In the genomic region with DNA sequence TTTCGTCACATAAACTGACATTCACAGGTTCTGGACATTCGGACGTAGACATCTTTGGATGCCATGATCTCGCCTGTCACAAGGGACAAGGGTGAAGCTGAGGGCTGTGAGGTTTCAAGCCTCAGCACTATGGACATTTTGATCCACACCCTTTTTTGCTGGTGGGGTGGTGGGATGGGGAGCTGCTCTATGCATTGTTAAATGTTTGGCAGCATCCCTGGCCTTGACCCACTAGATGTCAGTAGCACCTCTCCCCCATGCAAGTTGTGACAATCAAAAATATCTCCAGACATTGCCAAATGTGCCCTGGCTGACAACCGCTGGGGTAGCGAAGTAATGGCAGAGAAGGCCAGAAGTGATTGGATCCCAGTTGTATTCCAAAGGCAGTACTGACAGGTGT, we compare ENCODE assay signal across 16 cellular contexts.
DNase-seq lines count a peak whose midpoint lies in the region; ATAC-seq and TF ChIP-seq lines count a peak whose summit lies in the region.
"Had no signal": no experiment of that assay in that cellular context is flagged by ENCODE, and none has a peak within 500 bp of the region (broad histone marks: within the 10 kb centered on the region; RNA-seq: fewer than 3 reads in every experiment).

No MANE protein-coding gene starts in this region.

- H3K79me2 ChIP-seq in H9 (ENCODE audit: insufficient read depth, low read length) (no peaks in the 10 kb centered on the region), OCI-LY7 (ENCODE audit: insufficient read depth, low read depth, low read length) (no peaks in the 10 kb centered on the region)

- H2BK20ac ChIP-seq in H9 (ENCODE audit: low read depth, low read length, poor library complexity, severe bottlenecking) = no peak overlapping the region

- no peak overlapping the region for H3K4me3 Mint-ChIP-seq in H9
- no peak overlapping the region for H3K4me3 Mint-ChIP-seq in mesothelial cell of epicardium
- no peak overlapping the region for H3K4me3 Mint-ChIP-seq in activated naive CD4-positive, alpha-beta T cell treated with anti-CD3 and anti-CD28 coated beads for 36 hours

- no peak overlapping the region for H4K91ac ChIP-seq in H9 (ENCODE audit: insufficient read length, low read depth, low read length)

- intact Hi-C loops in OCI-LY7 (cut with micrococcal nuclease; ENCODE audit: unreplicated experiment) = no loop called here
- intact Hi-C loops in activated naive CD4-positive, alpha-beta T cell treated with anti-CD3 and anti-CD28 coated beads for 36 hours (cut with micrococcal nuclease) = no loop called here

- H3K4ac ChIP-seq in H9 (ENCODE audit: low read depth, low read length) = no peak overlapping the region

- H3K27me3 Mint-ChIP-seq in H9 (ENCODE audit: low read depth) = no peaks in the 10 kb centered on the region
- no peaks in the 10 kb centered on the region for H3K27me3 Mint-ChIP-seq in mesothelial cell of epicardium (ENCODE audit: low read depth)
- no peaks in the 10 kb centered on the region for H3K27me3 Mint-ChIP-seq in activated naive CD4-positive, alpha-beta T cell treated with anti-CD3 and anti-CD28 coated beads for 36 hours (ENCODE audit: low read depth)

- no peak overlapping the region for H3K56ac ChIP-seq in H9 (ENCODE audit: insufficient read length, low read depth, low read length)

- H3T11ph ChIP-seq in H9 (ENCODE audit: low read length) = no peak overlapping the region

- H3K79me1 ChIP-seq in H9 (ENCODE audit: insufficient read depth, low read depth, low read length, poor library complexity, severe bottlenecking) = no peaks in the 10 kb centered on the region

- WGBS in H9 (ENCODE audit: extremely low coverage, insufficient read length, low lambda C conversion rate) = no CpG with 5 or more reads among the region's 6 CpGs

- no peak for ATAC-seq in esophagus mucosa
- ATAC-seq: HCT116 had no signal

- CTCF ChIA-PET in OCI-LY7 (lab: Charles Lee; ENCODE audit: unreplicated experiment) = no interaction called here
- CTCF ChIA-PET in activated naive CD4-positive, alpha-beta T cell treated with anti-CD3 and anti-CD28 coated beads for 36 hours (lab: Charles Lee) = no interaction called here

- H2AFZ ChIP-seq in H9 (ENCODE audit: low read length) = no peak overlapping the region
- no peak overlapping the region for H2AFZ ChIP-seq in OCI-LY7 (ENCODE audit: low read length)

- H3K27ac ChIP-seq in H9 (ENCODE audit: insufficient read length, low read depth, low read length) = no peak overlapping the region
- H3K27ac ChIP-seq in OCI-LY7 (ENCODE audit: low read depth, low read length, poor library complexity, severe bottlenecking) = no peak overlapping the region
- H3K27ac ChIP-seq in VCaP = no peak overlapping the region

- H3K27me3 ChIP-seq in H9 (ENCODE audit: insufficient read depth, low read length) = no peaks in the 10 kb centered on the region

- H3K14ac ChIP-seq in H9 (ENCODE audit: insufficient read depth, low read length) = no peak overlapping the region

- TF ChIP-seq CTCF in H9 (conservative IDR thresholded peaks at IDR 0.05) (peak; percentile 35; the same call in 1 of the 3 replicates), OCI-LY7 (conservative IDR thresholded peaks at IDR 0.05; ENCODE audit: low read length) (peak; percentile 50), VCaP (conservative IDR thresholded peaks at IDR 0.05) (peak; percentile 39; the same call in 1 of the 2 replicates), mesothelial cell of epicardium (IDR thresholded peaks at IDR 0.05; ENCODE audit: unreplicated experiment) (no peak)

- peak overlapping the region in 1 of 3 experiments; percentile 37; a peak in 1 of 7 replicates for H3K27ac Mint-ChIP-seq in H9
- H3K27ac Mint-ChIP-seq in mesothelial cell of epicardium = peak overlapping the region; percentile 47
- H3K27ac Mint-ChIP-seq in activated naive CD4-positive, alpha-beta T cell treated with anti-CD3 and anti-CD28 coated beads for 36 hours = no peak overlapping the region

- H3K18ac ChIP-seq in H9 (ENCODE audit: insufficient read length, low read depth, low read length) = no peak overlapping the region

- no peaks in the 10 kb centered on the region for H3K23me2 ChIP-seq in H9 (ENCODE audit: insufficient read length, low read depth, low read length, poor library complexity, severe bottlenecking)

- H4K5ac ChIP-seq in H9 (ENCODE audit: insufficient read length, low read depth, low read length) = no peak overlapping the region

- no peak for DNase-seq in H9
- DNase-seq in OCI-LY7 (ENCODE audit: low spot score) = peak; percentile 11
- DNase-seq in mesothelial cell of epicardium (ENCODE audit: low spot score in 2 of 2, unreplicated experiment in 2 of 2) = no peak
- DNase-seq in activated naive CD4-positive, alpha-beta T cell treated with anti-CD3 and anti-CD28 coated beads for 36 hours = no peak
- no peak for DNase-seq in NCI-H510A treated with DMSO at 0.1 percent for 48 hours (lab: John Stamatoyannopoulos, UW)
- DNase-seq: ACHN, DMS79 treated with DMSO at 0.1 percent for 48 hours, MV-4-11, NCI-H1694 treated with DMSO at 0.1 percent for 48 hours, NCI-H510A, NCI-H774, SHP77 treated with DMSO at 0.1 percent for 48 hours, T-helper 1 cell had no signal

- H3K36me3 ChIP-seq in OCI-LY7 (ENCODE audit: insufficient read depth, low read length) = no peaks in the 10 kb centered on the region

- H3K23ac ChIP-seq in H9 (ENCODE audit: insufficient read length, low read depth, low read length) = no peak overlapping the region

- no peak overlapping the region for H2BK15ac ChIP-seq in H9 (ENCODE audit: low read depth, low read length)

- no peak overlapping the region for H3K9ac ChIP-seq in H9 (ENCODE audit: extremely low read depth, insufficient read length, low read length)

- no peak overlapping the region for H4K8ac ChIP-seq in H9 (replicated peaks; ENCODE audit: insufficient read length, low read depth, low read length)

- H2BK5ac ChIP-seq in H9 (ENCODE audit: insufficient read length, low read length) = no peak overlapping the region

- BruUV-seq in OCI-LY7 (replicated peaks; lab: Mats Ljungman, UMichigan) = no TSS peak

- no peak overlapping the region for H2BK120ac ChIP-seq in H9 (ENCODE audit: low read depth, low read length, poor library complexity, severe bottlenecking)

- H2AK5ac ChIP-seq in H9 (ENCODE audit: insufficient read length, low read length) = no peak overlapping the region

- no peaks in the 10 kb centered on the region for H3K9me2 ChIP-seq in OCI-LY7 (ENCODE audit: insufficient read depth, low read length)

- no peak overlapping the region for H3K4me2 ChIP-seq in H9 (ENCODE audit: insufficient read depth, insufficient read length, low read length)
- H3K4me2 ChIP-seq in OCI-LY7 (ENCODE audit: low read length) = no peak overlapping the region

- H3K4me1 Mint-ChIP-seq in H9 = peaks cover 4 to 6% of the 10 kb centered on the region in 2 experiments
- H3K4me1 Mint-ChIP-seq in mesothelial cell of epicardium = peaks cover 22% of the 10 kb centered on the region
- peaks cover 22% of the 10 kb centered on the region for H3K4me1 Mint-ChIP-seq in activated naive CD4-positive, alpha-beta T cell treated with anti-CD3 and anti-CD28 coated beads for 36 hours (ENCODE audit: low read depth)

- H3K36me3 Mint-ChIP-seq in H9 (ENCODE audit: insufficient read depth in 1 of 3, low read depth in 3 of 3) = no peaks in the 10 kb centered on the region
- H3K36me3 Mint-ChIP-seq in mesothelial cell of epicardium = no peaks in the 10 kb centered on the region
- peaks cover 2% of the 10 kb centered on the region for H3K36me3 Mint-ChIP-seq in activated naive CD4-positive, alpha-beta T cell treated with anti-CD3 and anti-CD28 coated beads for 36 hours (ENCODE audit: low read depth)

- POLR2A ChIA-PET in OCI-LY7 (lab: Charles Lee) = interaction anchor here (0.6 kb wide), 1 partner anchor 857 kb away, joined by 3 read pairs; no protein-coding TSS in a partner anchor

- H3K4me3 ChIP-seq in OCI-LY7 (ENCODE audit: low read depth, low read length, poor library complexity, severe bottlenecking) = no peak overlapping the region

- H3K4me1 ChIP-seq in H9 (ENCODE audit: insufficient read depth, low read length) = no peaks in the 10 kb centered on the region
- H3K4me1 ChIP-seq in OCI-LY7 (ENCODE audit: insufficient read depth, low read length, poor library complexity, severe bottlenecking) = no peaks in the 10 kb centered on the region

- no peaks in the 10 kb centered on the region for H3K9me3 ChIP-seq in H9 (ENCODE audit: control insufficient read depth, low read depth, low read length)
- no peaks in the 10 kb centered on the region for H3K9me3 ChIP-seq in OCI-LY7 (ENCODE audit: low read length)

- H3K9me3 Mint-ChIP-seq in H9 (no peaks in the 10 kb centered on the region), mesothelial cell of epicardium (no peaks in the 10 kb centered on the region)
- H3K9me3 Mint-ChIP-seq in activated naive CD4-positive, alpha-beta T cell treated with anti-CD3 and anti-CD28 coated beads for 36 hours = no peaks in the 10 kb centered on the region

- H4K20me1 ChIP-seq in H9 (ENCODE audit: control insufficient read depth, insufficient read depth, insufficient read length) (no peaks in the 10 kb centered on the region), OCI-LY7 (ENCODE audit: insufficient read depth, low read length) (no peaks in the 10 kb centered on the region)

- no peak overlapping the region for H2BK12ac ChIP-seq in H9 (ENCODE audit: insufficient read length, low read depth, low read length)
